In genomic region chr11:130761560-130762220, GRCh38 we compare ENCODE assay signal across 1 cellular context.
TF ChIP-seq lines count a peak whose summit lies in the region.

No MANE protein-coding gene starts in this region.

TF ChIP-seq in GM23338, 12 proteins besides CTCF, POLR2A, EP300 and RAD21 (continued from another document):
- TF ChIP-seq ZNF331 (CRISPR knock-in tag; IDR thresholded peaks at IDR 0.05; ENCODE audit: low read depth) (no peak), CREB1 (CRISPR knock-in tag; IDR thresholded peaks at IDR 0.05; ENCODE audit: low read depth) (no peak), EZH2phosphoT487 (IDR thresholded peaks at IDR 0.05; ENCODE audit: unreplicated experiment) (no peak)
